In genomic region chr19:49771674-49772139, GRCh38 we compare ENCODE assay signal across 2 cellular contexts.
A peak's percentile ranks its signal among the peaks of the same experiment; 100 is the strongest.
TF ChIP-seq lines count a peak whose summit lies in the region.

No MANE protein-coding gene starts in this region.

TF ChIP-seq in GM23338, 12 proteins besides CTCF, POLR2A, EP300 and RAD21:
- TF ChIP-seq REST (IDR thresholded peaks at IDR 0.05; ENCODE audit: unreplicated experiment) (no peak), JUNB (IDR thresholded peaks at IDR 0.05; ENCODE audit: unreplicated experiment) (no peak), CREB1 (CRISPR knock-in tag; IDR thresholded peaks at IDR 0.05; ENCODE audit: low read depth) (no peak), ZNF114 (CRISPR knock-in tag; IDR thresholded peaks at IDR 0.05) (no peak), STAT1 (IDR thresholded peaks at IDR 0.05; ENCODE audit: unreplicated experiment) (no peak), ZNF331 (CRISPR knock-in tag; IDR thresholded peaks at IDR 0.05; ENCODE audit: low read depth) (no peak), NANOG (IDR thresholded peaks at IDR 0.05; ENCODE audit: borderline replicate concordance) (no peak), POLR2AphosphoS5 (IDR thresholded peaks at IDR 0.05; ENCODE audit: low read depth) (no peak), EZH2 (IDR thresholded peaks at IDR 0.05; ENCODE audit: low read depth, unreplicated experiment) (no peak), EZH2phosphoT487 (IDR thresholded peaks at IDR 0.05; ENCODE audit: unreplicated experiment) (no peak)
- TF ChIP-seq, protein P1, sequence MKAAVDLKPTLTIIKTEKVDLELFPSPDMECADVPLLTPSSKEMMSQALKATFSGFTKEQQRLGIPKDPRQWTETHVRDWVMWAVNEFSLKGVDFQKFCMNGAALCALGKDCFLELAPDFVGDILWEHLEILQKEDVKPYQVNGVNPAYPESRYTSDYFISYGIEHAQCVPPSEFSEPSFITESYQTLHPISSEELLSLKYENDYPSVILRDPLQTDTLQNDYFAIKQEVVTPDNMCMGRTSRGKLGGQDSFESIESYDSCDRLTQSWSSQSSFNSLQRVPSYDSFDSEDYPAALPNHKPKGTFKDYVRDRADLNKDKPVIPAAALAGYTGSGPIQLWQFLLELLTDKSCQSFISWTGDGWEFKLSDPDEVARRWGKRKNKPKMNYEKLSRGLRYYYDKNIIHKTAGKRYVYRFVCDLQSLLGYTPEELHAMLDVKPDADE (IDR thresholded peaks at IDR 0.05): no peak
- TF ChIP-seq, protein P2, sequence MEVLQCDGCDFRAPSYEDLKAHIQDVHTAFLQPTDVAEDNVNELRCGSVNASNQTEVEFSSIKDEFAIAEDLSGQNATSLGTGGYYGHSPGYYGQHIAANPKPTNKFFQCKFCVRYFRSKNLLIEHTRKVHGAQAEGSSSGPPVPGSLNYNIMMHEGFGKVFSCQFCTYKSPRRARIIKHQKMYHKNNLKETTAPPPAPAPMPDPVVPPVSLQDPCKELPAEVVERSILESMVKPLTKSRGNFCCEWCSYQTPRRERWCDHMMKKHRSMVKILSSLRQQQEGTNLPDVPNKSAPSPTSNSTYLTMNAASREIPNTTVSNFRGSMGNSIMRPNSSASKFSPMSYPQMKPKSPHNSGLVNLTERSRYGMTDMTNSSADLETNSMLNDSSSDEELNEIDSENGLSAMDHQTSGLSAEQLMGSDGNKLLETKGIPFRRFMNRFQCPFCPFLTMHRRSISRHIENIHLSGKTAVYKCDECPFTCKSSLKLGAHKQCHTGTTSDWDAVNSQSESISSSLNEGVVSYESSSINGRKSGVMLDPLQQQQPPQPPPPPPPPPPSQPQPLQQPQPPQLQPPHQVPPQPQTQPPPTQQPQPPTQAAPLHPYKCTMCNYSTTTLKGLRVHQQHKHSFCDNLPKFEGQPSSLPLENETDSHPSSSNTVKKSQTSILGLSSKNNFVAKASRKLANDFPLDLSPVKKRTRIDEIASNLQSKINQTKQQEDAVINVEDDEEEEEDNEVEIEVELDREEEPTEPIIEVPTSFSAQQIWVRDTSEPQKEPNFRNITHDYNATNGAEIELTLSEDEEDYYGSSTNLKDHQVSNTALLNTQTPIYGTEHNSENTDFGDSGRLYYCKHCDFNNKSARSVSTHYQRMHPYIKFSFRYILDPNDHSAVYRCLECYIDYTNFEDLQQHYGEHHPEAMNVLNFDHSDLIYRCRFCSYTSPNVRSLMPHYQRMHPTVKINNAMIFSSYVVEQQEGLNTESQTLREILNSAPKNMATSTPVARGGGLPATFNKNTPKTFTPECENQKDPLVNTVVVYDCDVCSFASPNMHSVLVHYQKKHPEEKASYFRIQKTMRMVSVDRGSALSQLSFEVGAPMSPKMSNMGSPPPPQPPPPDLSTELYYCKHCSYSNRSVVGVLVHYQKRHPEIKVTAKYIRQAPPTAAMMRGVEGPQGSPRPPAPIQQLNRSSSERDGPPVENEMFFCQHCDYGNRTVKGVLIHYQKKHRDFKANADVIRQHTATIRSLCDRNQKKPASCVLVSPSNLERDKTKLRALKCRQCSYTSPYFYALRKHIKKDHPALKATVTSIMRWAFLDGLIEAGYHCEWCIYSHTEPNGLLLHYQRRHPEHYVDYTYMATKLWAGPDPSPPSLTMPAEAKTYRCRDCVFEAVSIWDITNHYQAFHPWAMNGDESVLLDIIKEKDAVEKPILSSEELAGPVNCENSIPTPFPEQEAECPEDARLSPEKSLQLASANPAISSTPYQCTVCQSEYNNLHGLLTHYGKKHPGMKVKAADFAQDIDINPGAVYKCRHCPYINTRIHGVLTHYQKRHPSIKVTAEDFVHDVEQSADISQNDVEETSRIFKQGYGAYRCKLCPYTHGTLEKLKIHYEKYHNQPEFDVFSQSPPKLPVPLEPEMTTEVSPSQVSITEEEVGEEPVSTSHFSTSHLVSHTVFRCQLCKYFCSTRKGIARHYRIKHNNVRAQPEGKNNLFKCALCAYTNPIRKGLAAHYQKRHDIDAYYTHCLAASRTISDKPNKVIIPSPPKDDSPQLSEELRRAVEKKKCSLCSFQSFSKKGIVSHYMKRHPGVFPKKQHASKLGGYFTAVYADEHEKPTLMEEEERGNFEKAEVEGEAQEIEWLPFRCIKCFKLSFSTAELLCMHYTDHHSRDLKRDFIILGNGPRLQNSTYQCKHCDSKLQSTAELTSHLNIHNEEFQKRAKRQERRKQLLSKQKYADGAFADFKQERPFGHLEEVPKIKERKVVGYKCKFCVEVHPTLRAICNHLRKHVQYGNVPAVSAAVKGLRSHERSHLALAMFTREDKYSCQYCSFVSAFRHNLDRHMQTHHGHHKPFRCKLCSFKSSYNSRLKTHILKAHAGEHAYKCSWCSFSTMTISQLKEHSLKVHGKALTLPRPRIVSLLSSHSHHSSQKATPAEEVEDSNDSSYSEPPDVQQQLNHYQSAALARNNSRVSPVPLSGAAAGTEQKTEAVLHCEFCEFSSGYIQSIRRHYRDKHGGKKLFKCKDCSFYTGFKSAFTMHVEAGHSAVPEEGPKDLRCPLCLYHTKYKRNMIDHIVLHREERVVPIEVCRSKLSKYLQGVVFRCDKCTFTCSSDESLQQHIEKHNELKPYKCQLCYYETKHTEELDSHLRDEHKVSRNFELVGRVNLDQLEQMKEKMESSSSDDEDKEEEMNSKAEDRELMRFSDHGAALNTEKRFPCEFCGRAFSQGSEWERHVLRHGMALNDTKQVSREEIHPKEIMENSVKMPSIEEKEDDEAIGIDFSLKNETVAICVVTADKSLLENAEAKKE (CRISPR knock-in tag; IDR thresholded peaks at IDR 0.05): no peak

TF ChIP-seq in GM12878, 131 proteins besides CTCF, POLR2A, EP300 and RAD21:
- 0 out of 2 replicates have a peak, but pooled peaks have one; percentile 23 for TF ChIP-seq NR2F1 (conservative IDR thresholded peaks at IDR 0.05)
- TF ChIP-seq MLLT1 (IDR thresholded peaks at IDR 0.05): no peak
